ENCODE assay signal across 21 cellular contexts in genomic region chr17:82157046-82158035, GRCh38. TPM values are rescaled to one million over a fixed set of nuclear protein-coding genes. Genes with fewer than 3 reads are reported as not detected.
DNase-seq lines count a peak whose midpoint lies in the region; ATAC-seq, FAIRE-seq and TF ChIP-seq lines count a peak whose summit lies in the region.
"Had no signal": no experiment of that assay in that cellular context is flagged by ENCODE, and none has a peak within 500 bp of the region (broad histone marks: within the 10 kb centered on the region; RNA-seq: fewer than 3 reads in every experiment).

No MANE protein-coding gene starts in this region.

- CTCF ChIA-PET in K562 (lab: Yijun Ruan, JAX; ENCODE audit: low intra/inter-chr PET ratio) = no interaction called here

- H3K36me3 ChIP-seq in H7 (replicated peaks; ENCODE audit: control insufficient read depth, insufficient read depth, low read length) (no peaks in the 10 kb centered on the region), K562 (ENCODE audit: control insufficient read depth, insufficient read depth, low read length) (peaks cover 22% of the 10 kb centered on the region; the same call in 2 of the 3 replicates), neural progenitor cell (no peaks in the 10 kb centered on the region)

- H3K36me3 Mint-ChIP-seq in neural progenitor cell = peaks cover 13% of the 10 kb centered on the region

- ATAC-seq in K562 = no peak
- ATAC-seq in HG02610 (IDR thresholded peaks at IDR 0.05; ENCODE audit: unreplicated experiment) = no peak
- no peak for ATAC-seq in GM21528 (IDR thresholded peaks at IDR 0.05; ENCODE audit: low FRiP score, unreplicated experiment)
- ATAC-seq: A549; CD8-positive, alpha-beta T cell; GM12878 had no signal

- H3K9me3 ChIP-seq in K562 (replicated peaks; ENCODE audit: control insufficient read depth, insufficient read depth, low read depth, low read length) (no peaks in the 10 kb centered on the region), neural progenitor cell (ENCODE audit: low read depth) (no peaks in the 10 kb centered on the region)
- H3K9me3 ChIP-seq: A549, Caco-2 had no signal

- no peak overlapping the region for H2AFZ ChIP-seq in K562 (ENCODE audit: low read depth, low read length)
- H2AFZ ChIP-seq in neural progenitor cell (replicated peaks) = no peak overlapping the region

- intact Hi-C loops in K562 (cut with micrococcal nuclease) = loop anchor here (10.0 kb wide), 1 partner anchor 203 kb away; no protein-coding TSS in a partner anchor
- intact Hi-C loops in posterior vena cava (cut with DNase I) = loop anchor here in 1 of 2 donors (2.0 kb wide), 1 partner anchor 127 kb away; the partner anchor contains the start of gene RAC3

- no peaks in the 10 kb centered on the region for H3K27me3 Mint-ChIP-seq in neural progenitor cell (ENCODE audit: insufficient read depth, low read depth)

- POLR2A ChIA-PET in K562 (lab: Yijun Ruan, JAX) = interaction anchor here (0.7 to 1.5 kb wide), 3 partner anchors 12 to 226 kb away, joined by 3 to 6 read pairs (median 4); no protein-coding TSS in a partner anchor

- H3K9me1 ChIP-seq in K562 (ENCODE audit: control insufficient read depth, insufficient read depth, low read length) = no peaks in the 10 kb centered on the region

- 81% methylated on average over 29 of the region's 36 CpGs for WGBS in K562 (ENCODE audit: insufficient coverage, low coverage, missing lambda C conversion rate)

- FAIRE-seq in K562 (lab: Jason Lieb, UNC) = no peak
- FAIRE-seq: A549, G401.6, GM12878, RCC 7860 had no signal

- no peak overlapping the region for H3K4me3 Mint-ChIP-seq in neural progenitor cell
- H3K4me3 Mint-ChIP-seq: CD8-positive, alpha-beta T cell had no signal

- peak; percentile 74 for DNase-seq in H7
- DNase-seq in K562 (ENCODE audit: extremely low read depth in 1 of 4, low spot score in 3 of 4) = no peak
- no peak for DNase-seq in neural progenitor cell (ENCODE audit: low spot score)
- no peak for DNase-seq in posterior vena cava (ENCODE audit: low spot score)
- no peak for DNase-seq in stimulated activated CD4-positive, alpha-beta T cell treated with anti-CD3 and anti-CD28 coated beads, Interleukin-12 subunit alpha, Interleukin-12 subunit beta, amount 100 ng/mL, for 4 hours
- DNase-seq: AML-193; Caco-2; CD8-positive, alpha-beta T cell; Kasumi-1; NCI-H1105 treated with DMSO at 0.1 percent for 48 hours; NCI-H146; NCI-H1930; NCI-H2107; NCI-H526 treated with DMSO at 0.1 percent for 48 hours had no signal

- TF ChIP-seq EP300 in K562 (IDR thresholded peaks at IDR 0.05; ENCODE audit: low read length) = no peak

- H3K4me2 ChIP-seq in K562 (ENCODE audit: insufficient read depth, low read length) (no peak overlapping the region), neural progenitor cell (no peak overlapping the region)
- H3K4me2 ChIP-seq: A549 had no signal

- no peak for TF ChIP-seq CTCF in K562 (IDR thresholded peaks at IDR 0.05 in 2 of 3, conservative IDR thresholded peaks at IDR 0.05 in 1 of 3; ENCODE audit: insufficient read depth in 2 of 3, low read depth in 1 of 3, low read length in 3 of 3)
- no peak for TF ChIP-seq CTCF in neural progenitor cell (IDR thresholded peaks at IDR 0.05)

- H3K79me2 ChIP-seq in K562 (ENCODE audit: control insufficient read depth, insufficient read depth, low read length) (no peaks in the 10 kb centered on the region), neural progenitor cell (ENCODE audit: low read depth) (no peaks in the 10 kb centered on the region)

- no peak for TF ChIP-seq POLR2A in K562 (conservative IDR thresholded peaks at IDR 0.05)

- H3K27me3 ChIP-seq in H7 (ENCODE audit: control insufficient read depth, insufficient read depth, low read length) (no peaks in the 10 kb centered on the region), K562 (ENCODE audit: control insufficient read depth in 2 of 2, insufficient read depth in 2 of 2, low read length in 2 of 2) (no peaks in the 10 kb centered on the region), neural progenitor cell (no peaks in the 10 kb centered on the region)

- H3K9me3 Mint-ChIP-seq in neural progenitor cell = no peaks in the 10 kb centered on the region
- H3K9me3 Mint-ChIP-seq: CD8-positive, alpha-beta T cell had no signal

- BruUV-seq in K562 (replicated peaks; lab: Mats Ljungman, UMichigan) = no TSS peak

- H3K4me1 Mint-ChIP-seq in neural progenitor cell = peaks cover 4% of the 10 kb centered on the region

- in situ Hi-C loops in K562 (cut with MboI) = loop anchor here (5.0 kb wide), 1 partner anchor 125 kb away; the partner anchor contains the start of gene RAC3

- peak overlapping the region; percentile 97 for H3K27ac Mint-ChIP-seq in neural progenitor cell
- H3K27ac Mint-ChIP-seq: CD8-positive, alpha-beta T cell had no signal

- no peak overlapping the region for H3K27ac ChIP-seq in K562 (ENCODE audit: extremely low read depth, low read depth, low read length)
- no peak overlapping the region for H3K27ac ChIP-seq in neural progenitor cell
- H3K27ac ChIP-seq: A549, C4-2B had no signal

- H3K4me3 ChIP-seq in H7 (ENCODE audit: insufficient read depth, low read depth, low read length) = no peak overlapping the region
- no peak overlapping the region for H3K4me3 ChIP-seq in K562
- H3K4me3 ChIP-seq in neural progenitor cell = no peak overlapping the region
- H3K4me3 ChIP-seq: A549, GM12878 had no signal

- H4K20me1 ChIP-seq in K562 (replicated peaks; ENCODE audit: control insufficient read depth, insufficient read depth, low read length) (no peaks in the 10 kb centered on the region), neural progenitor cell (ENCODE audit: low read depth) (no peaks in the 10 kb centered on the region)

- no peaks in the 10 kb centered on the region for H3F3A ChIP-seq in neural progenitor cell (ENCODE audit: low read depth)

- H3K4me1 ChIP-seq in K562 (replicated peaks in 1 of 2; ENCODE audit: control insufficient read depth in 2 of 2, insufficient read depth in 2 of 2, low read length in 2 of 2) = peaks cover 0 to 38% of the 10 kb centered on the region in 2 experiments; a peak in 3 of 5 replicates
- no peaks in the 10 kb centered on the region for H3K4me1 ChIP-seq in neural progenitor cell
- H3K4me1 ChIP-seq: A549 had no signal

- H3K9ac ChIP-seq in K562 (ENCODE audit: insufficient read depth in 1 of 2, low read depth in 2 of 2, low read length in 2 of 2) (peak overlapping the region in 1 of 2 experiments; percentile 62; a peak in 1 of 4 replicates), neural progenitor cell (no peak overlapping the region)

- TF ChIP-seq RAD21 in K562 (CRISPR knock-in tag; conservative IDR thresholded peaks at IDR 0.05 in 1 of 2, IDR thresholded peaks at IDR 0.05 in 1 of 2) = no peak

TF ChIP-seq in K562, 482 proteins besides CTCF, POLR2A, EP300 and RAD21 (continues in another document):
- TF ChIP-seq POLR2G (IDR thresholded peaks at IDR 0.05; ENCODE audit: low read depth, low read length) = peak; percentile 31; the same call in 1 of the 2 replicates

RNA-seq across cellular contexts. Expression of gene CCDC57, which starts 55.3 kb away (rescaled TPM):
- 3.7 and 6.0 TPM in 2 replicates for total RNA-seq in H7 (2014; rRNA removed; shearing (Covaris generic))
- 238 and 466 TPM in 2 replicates for total RNA-seq in K562 (2011; cell fraction: chromatin; rRNA removed; ENCODE audit: low replicate concordance)
- total RNA-seq in K562 (2011; cell fraction: nucleolus; rRNA removed) = 176 and 211 TPM in 2 replicates
- 135 and 163 TPM in 2 replicates for total RNA-seq in K562 (2011; cell fraction: nucleoplasm; rRNA removed)
- 13.6 and 19.0 TPM in 2 replicates for total RNA-seq in K562 (2014; rRNA removed)
- total RNA-seq in K562 (2014; rRNA removed; fragmentation: Illumina TruSeq; extraction: Trizol) = 10.7 TPM in 2 replicates
- 17.1 and 18.1 TPM in 2 replicates for total RNA-seq in K562 (2015; rRNA removed; fragmentation: Illumina TruSeq; extraction: Trizol)
- total RNA-seq in K562 (2021) = 33.8 and 36.0 TPM in 2 replicates
- 26.3 and 31.1 TPM in 2 replicates for polyA plus RNA-seq in K562 (2011; rRNA removed)
- polyA plus RNA-seq in K562 (2011; cell fraction: cytosol; rRNA removed) = 15.4 and 18.8 TPM in 2 replicates
- 146 and 224 TPM in 2 replicates for polyA plus RNA-seq in K562 (2011; cell fraction: nucleus; rRNA removed)
- polyA plus RNA-seq in K562 (2012) = 20.1 and 38.4 TPM in 2 replicates
- 12.9 and 19.9 TPM in 2 replicates for polyA plus RNA-seq in K562 (2014; fragmentation: Illumina TruSeq; extraction: Trizol)
- 1 to 10 TPM in 1 of 2 experiments, under 1 TPM in 1; 0.83 to 1.1 TPM for polyA plus RNA-seq in K562 (2014; fragmentation: Nextera tagmentation; extraction: Ambion mirVana)
- 34.8 and 36.2 TPM in 2 replicates for polyA plus RNA-seq in K562 (2014; rRNA removed)
- 15.9 and 16.8 TPM in 2 replicates for polyA minus RNA-seq in K562 (2011; rRNA and poly(A)+ RNA removed)
- polyA minus RNA-seq in K562 (2011; cell fraction: cytosol; rRNA and poly(A)+ RNA removed) = 12.2 and 13.1 TPM in 2 replicates
- 47.4 and 49.1 TPM in 2 replicates for polyA minus RNA-seq in K562 (2011; cell fraction: nucleus; rRNA and poly(A)+ RNA removed)
- 15.0 and 29.8 TPM in 2 replicates for total RNA-seq in neural progenitor cell (ENCODE audit: low replicate concordance)
- total RNA-seq in posterior vena cava = 10 to 100 TPM; 20.3 to 28.5 TPM

RNA-seq across cellular contexts. Expression of gene FASN, which starts 59.3 kb away (rescaled TPM):
- 201 and 257 TPM in 2 replicates for total RNA-seq in H7 (2014; rRNA removed; shearing (Covaris generic))
- total RNA-seq in K562 (2011; cell fraction: chromatin; rRNA removed; ENCODE audit: low replicate concordance) = 343 and 1,124 TPM in 2 replicates
- total RNA-seq in K562 (2011; cell fraction: nucleolus; rRNA removed) = 877 TPM in 2 replicates
- total RNA-seq in K562 (2011; cell fraction: nucleoplasm; rRNA removed) = 433 and 475 TPM in 2 replicates
- total RNA-seq in K562 (2014; rRNA removed) (214 and 239 TPM in 2 replicates), K562 (2014; rRNA removed; fragmentation: Illumina TruSeq; extraction: Trizol) (11.2 and 13.9 TPM in 2 replicates), K562 (2015; rRNA removed; fragmentation: Illumina TruSeq; extraction: Trizol) (50.9 and 61.1 TPM in 2 replicates), K562 (2021) (605 and 663 TPM in 2 replicates), neural progenitor cell (ENCODE audit: low replicate concordance) (77.9 and 266 TPM in 2 replicates), posterior vena cava (10 to 100 TPM; 41.9 to 50.6 TPM)
- polyA plus RNA-seq in K562 (2011; rRNA removed) (49.8 and 133 TPM in 2 replicates), K562 (2014; fragmentation: Illumina TruSeq; extraction: Trizol) (49.9 and 181 TPM in 2 replicates), K562 (2014; fragmentation: Nextera tagmentation; extraction: Ambion mirVana) (under 1 TPM; 0.15 to 0.20 TPM), K562 (2014; rRNA removed) (157 and 181 TPM in 2 replicates)
- polyA plus RNA-seq in K562 (2011; cell fraction: cytosol; rRNA removed) = 159 and 260 TPM in 2 replicates
- polyA plus RNA-seq in K562 (2011; cell fraction: nucleus; rRNA removed) = 627 and 766 TPM in 2 replicates
- 153 and 283 TPM in 2 replicates for polyA plus RNA-seq in K562 (2012)
- polyA minus RNA-seq in K562 (2011; rRNA and poly(A)+ RNA removed) = 59.1 and 70.2 TPM in 2 replicates
- 455 and 1,011 TPM in 2 replicates for polyA minus RNA-seq in K562 (2011; cell fraction: cytosol; rRNA and poly(A)+ RNA removed)
- 200 and 251 TPM in 2 replicates for polyA minus RNA-seq in K562 (2011; cell fraction: nucleus; rRNA and poly(A)+ RNA removed)
